Comparison of ENCODE assay signal across 8 cellular contexts in the genomic region with DNA sequence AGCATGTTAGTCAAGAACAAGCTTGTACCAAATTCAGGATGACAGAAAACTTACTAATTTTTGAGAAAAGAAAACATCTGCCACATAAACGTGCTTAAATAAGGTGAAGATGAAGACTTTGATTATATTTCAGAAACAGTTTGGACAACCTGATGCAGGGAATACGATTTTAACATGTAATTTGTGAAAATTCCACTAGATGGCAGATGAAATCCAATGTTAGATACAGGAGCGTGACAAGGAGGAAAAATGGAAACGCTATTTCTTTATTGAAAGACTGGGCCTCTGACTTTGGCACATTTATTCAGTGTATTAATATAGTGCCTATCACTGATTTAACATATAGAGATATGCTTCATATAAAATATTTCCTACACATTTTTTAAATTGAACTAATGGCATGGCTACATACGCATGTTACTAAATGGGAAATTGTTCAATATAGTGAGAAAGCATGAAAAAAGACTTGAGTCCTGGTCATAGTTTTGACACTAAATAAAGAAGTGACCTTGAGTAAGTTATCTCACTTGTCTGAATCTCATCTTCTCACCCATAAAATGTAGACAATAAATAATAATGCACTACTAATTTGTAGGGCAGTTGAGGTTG.
A peak's percentile ranks its signal among the peaks of the same experiment; 100 is the strongest.
DNase-seq lines count a peak whose midpoint lies in the region; ATAC-seq and TF ChIP-seq lines count a peak whose summit lies in the region.

No MANE protein-coding gene starts in this region.

- no peaks in the 10 kb centered on the region for H3K9me3 Mint-ChIP-seq in endothelial cell (ENCODE audit: unreplicated experiment)
- H3K9me3 Mint-ChIP-seq in nephron progenitor cell = peaks cover 10% of the 10 kb centered on the region

- no peak overlapping the region for H2AFZ ChIP-seq in OCI-LY3 (ENCODE audit: low read depth, low read length)

- peaks cover 25% of the 10 kb centered on the region for H3K4me1 ChIP-seq in OCI-LY3 (ENCODE audit: low read length)

- peak; percentile 75 for ATAC-seq in GM21360 (IDR thresholded peaks at IDR 0.05; ENCODE audit: unreplicated experiment)

- H3K4me3 Mint-ChIP-seq in endothelial cell (ENCODE audit: unreplicated experiment) (no peak overlapping the region), nephron progenitor cell (no peak overlapping the region)

- H3K36me3 Mint-ChIP-seq in endothelial cell (ENCODE audit: low read depth, unreplicated experiment) (peaks cover 1% of the 10 kb centered on the region), nephron progenitor cell (ENCODE audit: low read depth) (no peaks in the 10 kb centered on the region)

- H3K27ac Mint-ChIP-seq in endothelial cell (ENCODE audit: unreplicated experiment) (no peak overlapping the region), nephron progenitor cell (no peak overlapping the region)

- no peaks in the 10 kb centered on the region for H3K79me2 ChIP-seq in OCI-LY3 (ENCODE audit: low read length)

- H3K27ac ChIP-seq in OCI-LY3 (ENCODE audit: low read length) = no peak overlapping the region

- H3K36me3 ChIP-seq in OCI-LY3 (replicated peaks; ENCODE audit: low read depth, low read length) = no peaks in the 10 kb centered on the region

- H3K4me3 ChIP-seq in Jurkat, Clone E6-1 (ENCODE audit: low read length) = no peak overlapping the region
- no peak overlapping the region for H3K4me3 ChIP-seq in OCI-LY3 (ENCODE audit: low read length)

- no peak overlapping the region for H3K9ac ChIP-seq in OCI-LY3 (ENCODE audit: low read length)

- no peaks in the 10 kb centered on the region for H3K27me3 Mint-ChIP-seq in endothelial cell (ENCODE audit: unreplicated experiment)
- H3K27me3 Mint-ChIP-seq in nephron progenitor cell (ENCODE audit: low read depth, poor library complexity) = peaks cover 3% of the 10 kb centered on the region

- H4K20me1 ChIP-seq in OCI-LY3 (ENCODE audit: insufficient read depth, low read length) = no peaks in the 10 kb centered on the region

- peak; percentile 75 for TF ChIP-seq CTCF in OCI-LY3 (IDR thresholded peaks at IDR 0.05; ENCODE audit: low read depth, low read length)
- TF ChIP-seq CTCF in endothelial cell (IDR thresholded peaks at IDR 0.05; ENCODE audit: unreplicated experiment) = peak; percentile 91
- TF ChIP-seq CTCF in nephron progenitor cell (IDR thresholded peaks at IDR 0.05) = peak; percentile 74

- 0 out of 2 replicates have a peak overlapping the region, but pooled peaks have one; percentile 3 for H3K4me2 ChIP-seq in OCI-LY3 (ENCODE audit: low read length)

- DNase-seq in DMS 273 treated with DMSO at 0.1 percent for 48 hours (lab: John Stamatoyannopoulos, UW) = peak; percentile 23
- DNase-seq in Jurkat, Clone E6-1 (ENCODE audit: low read depth, low spot score) = peak; percentile 31
- DNase-seq in endothelial cell (ENCODE audit: low spot score) = no peak
- DNase-seq in nephron progenitor cell = peak; percentile 8
- DNase-seq in HPDE6-E6E7 (ENCODE audit: extremely low spot score) = no peak
- no peak for DNase-seq in activated gamma-delta T cell treated with Interleukin-2 at 50 U/mL for 16 hours

- H3K4me1 Mint-ChIP-seq in endothelial cell (ENCODE audit: unreplicated experiment) (no peaks in the 10 kb centered on the region), nephron progenitor cell (peaks cover 12% of the 10 kb centered on the region)

- H3K9me3 ChIP-seq in OCI-LY3 (ENCODE audit: insufficient read depth, low read length) = no peaks in the 10 kb centered on the region

- H3K27me3 ChIP-seq in OCI-LY3 (ENCODE audit: low read depth, low read length) = no peaks in the 10 kb centered on the region

Comparison
In these comparisons a context has a peak if more than half of its experiments do, and no peak if none do; other contexts are left out.
1. DNase-seq: peak in DMS 273 treated with DMSO at 0.1 percent for 48 hours (single experiment), Jurkat, Clone E6-1 (single experiment) and nephron progenitor cell (single experiment); none in endothelial cell (single experiment), HPDE6-E6E7 (single experiment) and activated gamma-delta T cell treated with Interleukin-2 at 50 U/mL for 16 hours (single experiment).
2. Peak in every context shown above with its lines, with median percentiles within 50 percentile points of each other: CTCF ChIP-seq.